1 cellular context compared by ENCODE assay signal in the genomic region with DNA sequence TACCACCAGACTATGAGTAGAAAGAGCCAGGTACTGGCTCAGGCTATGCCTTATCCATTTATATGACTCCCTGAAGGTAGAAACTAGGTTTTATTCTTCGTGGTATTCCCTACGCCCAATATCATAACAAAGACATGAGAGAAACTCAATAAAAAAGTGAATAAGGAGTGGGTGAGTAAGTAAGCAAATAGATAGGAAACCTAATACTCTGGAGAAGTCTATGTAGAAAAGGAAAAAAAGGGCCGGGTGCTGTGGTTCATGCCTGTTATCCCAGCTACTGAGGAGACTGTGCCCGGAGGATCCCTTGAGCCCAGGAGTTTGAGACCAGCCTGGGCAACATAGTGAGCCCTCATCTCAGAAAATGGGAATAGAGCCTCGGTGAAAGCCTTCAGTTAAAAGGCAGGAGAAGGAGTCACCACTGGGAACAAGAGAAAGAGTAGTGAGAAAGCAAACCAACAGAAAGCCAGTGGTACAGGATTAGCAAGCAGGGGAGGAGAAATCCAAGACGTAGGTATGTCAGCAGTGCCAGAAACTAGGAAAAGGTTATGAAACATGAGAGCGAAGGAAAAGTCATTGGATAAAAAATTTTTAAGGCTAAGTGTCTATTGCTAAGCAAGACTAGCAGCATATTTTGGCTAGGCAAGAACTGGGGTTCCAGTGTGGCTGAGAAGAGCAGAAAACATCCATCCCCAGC.
TF ChIP-seq lines count a peak whose summit lies in the region.

No MANE protein-coding gene starts in this region.

TF ChIP-seq in HEK293, 187 proteins besides CTCF, POLR2A, EP300 and RAD21 (continued from another document):
- TF ChIP-seq ZNF391 (tag by site-specific recombination; IDR thresholded peaks at IDR 0.05; ENCODE audit: borderline replicate concordance, low read depth) = no peak
- TF ChIP-seq HIC1 (tag by site-specific recombination; IDR thresholded peaks at IDR 0.05) = no peak
- TF ChIP-seq ZNF521 (tag by site-specific recombination; IDR thresholded peaks at IDR 0.05) = no peak
- no peak for TF ChIP-seq GLIS1 (tag by site-specific recombination; IDR thresholded peaks at IDR 0.05)
- TF ChIP-seq KLF1 (tag by site-specific recombination; IDR thresholded peaks at IDR 0.05) = no peak
- no peak for TF ChIP-seq ZNF133 (tag by site-specific recombination; IDR thresholded peaks at IDR 0.05)
- TF ChIP-seq MEIS1 (CRISPR knock-in tag; IDR thresholded peaks at IDR 0.05; ENCODE audit: borderline replicate concordance) = no peak
- TF ChIP-seq ZFP3 (tag by site-specific recombination; IDR thresholded peaks at IDR 0.05; ENCODE audit: low read depth) = no peak
- no peak for TF ChIP-seq ZNF629 (tag by site-specific recombination; IDR thresholded peaks at IDR 0.05)
- TF ChIP-seq ZNF341 (tag by site-specific recombination; IDR thresholded peaks at IDR 0.05; ENCODE audit: low read depth) = no peak
